In genomic region chr10:48659790-48660189, GRCh38 we compare ENCODE assay signal across 10 cellular contexts. TPM values are rescaled to one million over a fixed set of nuclear protein-coding genes. Genes with fewer than 3 reads are reported as not detected.
DNase-seq lines count a peak whose midpoint lies in the region; ATAC-seq and TF ChIP-seq lines count a peak whose summit lies in the region.
"Had no signal": no experiment of that assay in that cellular context is flagged by ENCODE, and none has a peak within 500 bp of the region (broad histone marks: within the 10 kb centered on the region; RNA-seq: fewer than 3 reads in every experiment).

No MANE protein-coding gene starts in this region.

- H3K36me3 Mint-ChIP-seq in endothelial cell (ENCODE audit: low read depth, unreplicated experiment): peaks cover 4% of the 10 kb centered on the region

- in situ Hi-C loops in ACHN (cut with HindIII; ENCODE audit: low pct_ligation_motif_present, low pct_unique_long_range_greater_than_20kb, low sequenced_read_pairs): no loop called here

- TF ChIP-seq CTCF in GM10266 (IDR thresholded peaks at IDR 0.05; ENCODE audit: control insufficient read depth, insufficient read depth, low read depth, missing control alignments) (peak; percentile 37), endothelial cell (IDR thresholded peaks at IDR 0.05; ENCODE audit: unreplicated experiment) (peak; percentile 68)

- peaks cover 3% of the 10 kb centered on the region for H3K4me1 Mint-ChIP-seq in endothelial cell (ENCODE audit: unreplicated experiment)

- DNase-seq in ACHN (peak; percentile 31), GM10266 (ENCODE audit: extremely low spot score) (peak; percentile 53), NOMO-1 treated with dmso at 0.1 percent for 144 hours (lab: John Stamatoyannopoulos, UW; ENCODE audit: unreplicated experiment) (peak; percentile 67), endothelial cell (ENCODE audit: low spot score) (no peak), GM19238 (ENCODE audit: insufficient read length, low spot score) (no peak), pons (ENCODE audit: low spot score) (no peak), COLO829 (ENCODE audit: low spot score) (no peak)
- DNase-seq: midbrain had no signal

- no peak for ATAC-seq in HG02588 (IDR thresholded peaks at IDR 0.05; ENCODE audit: unreplicated experiment)
- ATAC-seq: Right ventricle myocardium inferior had no signal

- H3K27ac Mint-ChIP-seq in endothelial cell (ENCODE audit: unreplicated experiment): no peak overlapping the region

- peaks cover 3% of the 10 kb centered on the region for H3K27me3 Mint-ChIP-seq in endothelial cell (ENCODE audit: unreplicated experiment)

- H3K9me3 Mint-ChIP-seq in endothelial cell (ENCODE audit: unreplicated experiment): peaks cover 2% of the 10 kb centered on the region

- H3K4me3 Mint-ChIP-seq in endothelial cell (ENCODE audit: unreplicated experiment): no peak overlapping the region

RNA-seq across cellular contexts. Expression of gene WDFY4, which starts 24.9 kb away (rescaled TPM):
- total RNA-seq in endothelial cell (ENCODE audit: unreplicated experiment): 0.54 TPM

RNA-seq across cellular contexts. Expression of gene ARHGAP22, which starts 54.9 kb away (rescaled TPM):
- 1.9 TPM for total RNA-seq in endothelial cell (ENCODE audit: unreplicated experiment)

Comparison
In these comparisons a context has a peak if more than half of its experiments do, and no peak if none do; other contexts are left out.
1. DNase-seq: peak in ACHN (single experiment), GM10266 (single experiment) and NOMO-1 treated with dmso at 0.1 percent for 144 hours (single experiment); none in endothelial cell (single experiment), GM19238 (single experiment), pons (single experiment) and COLO829 (single experiment).